In the genomic region with DNA sequence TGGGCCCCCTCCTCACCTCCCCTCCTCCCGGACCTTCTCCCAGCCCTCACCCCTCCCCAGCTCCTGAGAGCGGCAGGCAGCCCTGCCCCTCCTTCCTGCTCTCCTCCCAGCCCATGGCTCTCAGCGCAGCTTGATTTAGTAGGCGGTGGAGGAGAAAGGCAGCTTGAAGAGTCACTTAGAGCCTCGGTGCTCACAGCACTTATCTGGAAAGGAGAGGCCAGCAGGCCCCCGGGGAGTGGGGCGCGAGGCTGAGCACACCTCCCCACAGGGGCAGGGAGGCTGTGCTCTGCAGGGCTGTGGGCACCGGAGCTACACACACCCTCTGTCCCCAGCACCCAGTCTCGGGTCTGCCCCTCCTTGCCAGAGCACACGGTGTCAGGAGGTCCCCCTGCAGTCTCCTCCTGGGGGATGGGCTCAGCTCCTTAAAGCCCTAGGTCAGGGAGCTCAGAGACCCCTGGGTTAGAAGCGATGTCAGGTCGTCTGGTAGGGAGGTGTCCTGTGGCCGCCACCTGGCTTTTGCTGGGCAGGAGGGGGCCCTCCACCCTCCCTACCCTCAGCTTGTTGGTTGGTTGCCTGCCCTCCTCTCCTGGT, we compare ENCODE assay signal across 7 cellular contexts.
DNase-seq lines count a peak whose midpoint lies in the region; ATAC-seq and TF ChIP-seq lines count a peak whose summit lies in the region.

No MANE protein-coding gene starts in this region.

- peaks cover 41 to 68% of the 10 kb centered on the region in 2 donors for H3K27me3 Mint-ChIP-seq in effector memory CD8-positive, alpha-beta T cell

- peaks cover 5% of the 10 kb centered on the region for H3K36me3 Mint-ChIP-seq in effector memory CD8-positive, alpha-beta T cell (ENCODE audit: insufficient read depth)

- H3K27me3 ChIP-seq in neuron (ENCODE audit: insufficient read depth, low read length), result peaks cover 7% of the 10 kb centered on the region
- H3K27me3 ChIP-seq in tibial nerve, result peaks cover 0 to 8% of the 10 kb centered on the region in 2 donors

- H2AFZ ChIP-seq in neuron (ENCODE audit: low read depth, low read length), result no peak overlapping the region

- no peak for TF ChIP-seq EP300 in tibial nerve (IDR thresholded peaks at IDR 0.05)

- H3K4me3 Mint-ChIP-seq in effector memory CD8-positive, alpha-beta T cell, result peak overlapping the region; percentile 74 to 76

- H3K4me3 ChIP-seq in neuron (ENCODE audit: low read length) (peak overlapping the region; percentile 7), tibial nerve (peak overlapping the region in 2 of 4 donors; percentile 30 to 48)

- H3K36me3 ChIP-seq in neuron (ENCODE audit: insufficient read depth, low read length) (no peaks in the 10 kb centered on the region), tibial nerve (no peaks in the 10 kb centered on the region)

- ATAC-seq in effector memory CD8-positive, alpha-beta T cell (replicated peaks), result peak; percentile 58
- no peak for ATAC-seq in HG02970 (IDR thresholded peaks at IDR 0.05; ENCODE audit: low FRiP score, unreplicated experiment)
- ATAC-seq in GM18517 (IDR thresholded peaks at IDR 0.05; ENCODE audit: unreplicated experiment), result no peak

- H3K4me1 ChIP-seq in neuron (ENCODE audit: insufficient read depth, low read length) (peaks cover 61% of the 10 kb centered on the region), tibial nerve (peaks cover 0 to 52% (median 34%) of the 10 kb centered on the region in 4 donors)

- H3K27ac Mint-ChIP-seq in effector memory CD8-positive, alpha-beta T cell, result no peak overlapping the region

- WGBS in tibial nerve, 2 donors, result 3 to 6% methylated on average over 9 to 14 of the region's 14 CpGs

- no peak for TF ChIP-seq CTCF in tibial nerve (IDR thresholded peaks at IDR 0.05)

- DNase-seq in H4 (ENCODE audit: low spot score) (peak; percentile 61), NCI-H2227 treated with DMSO at 0.1 percent for 48 hours (lab: John Stamatoyannopoulos, UW) (peak; percentile 77), tibial nerve (ENCODE audit: low spot score in 2 of 2) (no peak)
- no peak for DNase-seq in effector memory CD8-positive, alpha-beta T cell

- peaks cover 5 to 9% of the 10 kb centered on the region in 2 donors for H3K4me1 Mint-ChIP-seq in effector memory CD8-positive, alpha-beta T cell (ENCODE audit: low read depth in 2 of 2)

- peak overlapping the region in 1 of 4 donors; percentile 27 for H3K27ac ChIP-seq in tibial nerve

- no peaks in the 10 kb centered on the region for H3K9me3 Mint-ChIP-seq in effector memory CD8-positive, alpha-beta T cell

- no peak for TF ChIP-seq POLR2A in tibial nerve (IDR thresholded peaks at IDR 0.05)

- H3K9me3 ChIP-seq in neuron (ENCODE audit: low read length) (no peaks in the 10 kb centered on the region), tibial nerve (no peaks in the 10 kb centered on the region)

Comparison
In these comparisons a context has a peak if more than half of its experiments do, and no peak if none do; other contexts are left out.
1. DNase-seq: peak in H4 (single experiment) and NCI-H2227 treated with DMSO at 0.1 percent for 48 hours (single experiment); none in effector memory CD8-positive, alpha-beta T cell (0 of 3) and tibial nerve (0 of 2).